In genomic region chr12:52230364-52231281, GRCh38 we compare ENCODE assay signal across 10 cellular contexts. TPM values are rescaled to one million over a fixed set of nuclear protein-coding genes. Genes with fewer than 3 reads are reported as not detected.
DNase-seq lines count a peak whose midpoint lies in the region; ATAC-seq and TF ChIP-seq lines count a peak whose summit lies in the region.
"Had no signal": no experiment of that assay in that cellular context is flagged by ENCODE, and none has a peak within 500 bp of the region (broad histone marks: within the 10 kb centered on the region; RNA-seq: fewer than 3 reads in every experiment).

No MANE protein-coding gene starts in this region.

- H3K27me3 ChIP-seq in esophagus squamous epithelium (peaks cover 0 to 53% (median 0%) of the 10 kb centered on the region in 4 donors), colonic mucosa (peaks cover 6% of the 10 kb centered on the region)

- H3K9me3 ChIP-seq in esophagus squamous epithelium (no peaks in the 10 kb centered on the region), colonic mucosa (no peaks in the 10 kb centered on the region)

- 36 to 39% methylated on average over 7 of the region's 8 CpGs for WGBS in esophagus squamous epithelium, 2 donors

- DNase-seq in NCI-H226: peak; percentile 98
- no peak for DNase-seq in esophagus squamous epithelium (lab: John Stamatoyannopoulos, UW)
- DNase-seq in omental fat pad (ENCODE audit: low spot score): peak; percentile 21
- no peak for DNase-seq in colonic mucosa
- DNase-seq in NCI-H1694 treated with DMSO at 0.1 percent for 48 hours (lab: John Stamatoyannopoulos, UW): no peak
- DNase-seq: amygdala had no signal

- ATAC-seq in omental fat pad (ENCODE audit: low FRiP score) (peak; percentile 76), GM18861 (IDR thresholded peaks at IDR 0.05; ENCODE audit: unreplicated experiment) (no peak), GM21526 (IDR thresholded peaks at IDR 0.05; ENCODE audit: low FRiP score, unreplicated experiment) (no peak)

- no peak overlapping the region for H3K9ac ChIP-seq in colonic mucosa (ENCODE audit: low read depth in 2 of 2, low read length in 2 of 2)

- TF ChIP-seq CTCF in C4-2B (conservative IDR thresholded peaks at IDR 0.05) (no peak), esophagus squamous epithelium (IDR thresholded peaks at IDR 0.05) (no peak), omental fat pad (IDR thresholded peaks at IDR 0.05) (no peak), colonic mucosa (IDR thresholded peaks at IDR 0.05) (no peak)

- H3K4me3 ChIP-seq in esophagus squamous epithelium: no peak overlapping the region
- H3K4me3 ChIP-seq in colonic mucosa: no peak overlapping the region
- H3K4me3 ChIP-seq: skin epidermis had no signal

- intact Hi-C loops in esophagus squamous epithelium (cut with DNase I) (no loop called here), colonic mucosa (cut with DNase I) (no loop called here)

- H3K27ac ChIP-seq in C4-2B (peak overlapping the region; percentile 34), esophagus squamous epithelium (peak overlapping the region in 3 of 4 donors; percentile 17 to 75 (median 65)), colonic mucosa (no peak overlapping the region)

- no peak for TF ChIP-seq POLR2A in esophagus squamous epithelium (IDR thresholded peaks at IDR 0.05)

- H3K4me1 ChIP-seq in esophagus squamous epithelium: peaks cover 21 to 57% (median 30%) of the 10 kb centered on the region in 3 donors
- peaks cover 10% of the 10 kb centered on the region for H3K4me1 ChIP-seq in colonic mucosa

- H3K36me3 ChIP-seq in esophagus squamous epithelium (no peaks in the 10 kb centered on the region), colonic mucosa (no peaks in the 10 kb centered on the region)

RNA-seq across cellular contexts. Expression of gene KRT7, which starts 2.4 kb away (rescaled TPM):
- total RNA-seq in esophagus squamous epithelium: 100 to 1,000 TPM in 1 of 4 donors, 10 to 100 TPM in 3; 18.7 to 118 (median 64.4) TPM
- total RNA-seq in omental fat pad: 100 to 1,000 TPM in 3 of 4 donors, 1 to 10 TPM in 1; 2.5 to 248 (median 111) TPM
- total RNA-seq in colonic mucosa: 1 to 10 TPM; 2.1 to 4.0 TPM

RNA-seq across cellular contexts. Expression of gene KRT80, which starts 38.8 kb away (rescaled TPM):
- 10 to 100 TPM; 11.4 to 39.6 (median 16.5) TPM for total RNA-seq in esophagus squamous epithelium
- total RNA-seq in omental fat pad: 1 to 10 TPM in 1 of 4 donors, under 1 TPM in 2, not detected in 1; 0.37 to 5.5 (median 0.75) TPM
- total RNA-seq in colonic mucosa: 1 to 10 TPM in 1 of 2 donors, under 1 TPM in 1; 0.66 to 4.9 TPM

RNA-seq across cellular contexts. Expression of gene KRT86, which starts 43.8 kb away (rescaled TPM):
- total RNA-seq in esophagus squamous epithelium: not detected
- under 1 TPM in 1 of 4 donors, not detected in 3; 0.37 TPM for total RNA-seq in omental fat pad
- total RNA-seq in colonic mucosa: under 1 TPM in 1 of 2 donors, not detected in 1; 0.16 TPM

Comparison
In these comparisons a context has a peak if more than half of its experiments do, and no peak if none do; other contexts are left out.
1. DNase-seq: peak in NCI-H226 (single experiment) and omental fat pad (single experiment); none in esophagus squamous epithelium (single experiment), colonic mucosa (single experiment) and NCI-H1694 treated with DMSO at 0.1 percent for 48 hours (single experiment).